12 cellular contexts compared by ENCODE assay signal in genomic region chr12:83067981-83068380, GRCh38.
"Had no signal": no experiment of that assay in that cellular context is flagged by ENCODE, and none has a peak within 500 bp of the region (broad histone marks: within the 10 kb centered on the region; RNA-seq: fewer than 3 reads in every experiment).

No MANE protein-coding gene starts in this region.

- ATAC-seq: stimulated activated memory B cell treated with anti-CD40 and anti-IgM and Interleukin-4, amounts not matched to agents 10 μg/mL and 1 μg/mL and 100 μg/mL, for 72 hours had no signal

- DNase-seq: activated CD4-positive, alpha-beta T cell treated with anti-CD3 and anti-CD28 coated beads, Interleukin-2, amount 50 U/mL, for 4 hours; activated T-cell treated with anti-CD3 and anti-CD28 coated beads for 4 hours; effector memory CD4-positive, alpha-beta T cell; immature natural killer cell; kidney glomerular epithelial cell; left ventricle myocardium inferior; mammary epithelial cell; midbrain; sigmoid colon; stimulated activated CD4-positive, alpha-beta T cell treated with anti-CD3 and anti-CD28 coated beads, Interleukin-4, amount 100 ng/mL, for 4 hours; testis had no signal
